17 cellular contexts compared by ENCODE assay signal in genomic region chr16:84458606-84459516, GRCh38. TPM values are rescaled to one million over a fixed set of nuclear protein-coding genes. Genes with fewer than 3 reads are reported as not detected.
DNase-seq lines count a peak whose midpoint lies in the region; ATAC-seq and TF ChIP-seq lines count a peak whose summit lies in the region.
"Had no signal": no experiment of that assay in that cellular context is flagged by ENCODE, and none has a peak within 500 bp of the region (broad histone marks: within the 10 kb centered on the region; RNA-seq: fewer than 3 reads in every experiment).

No MANE protein-coding gene starts in this region.

- no peak for TF ChIP-seq CTCF in H9 (conservative IDR thresholded peaks at IDR 0.05)
- TF ChIP-seq CTCF in HCT116 (IDR thresholded peaks at IDR 0.05 in 2 of 3, conservative IDR thresholded peaks at IDR 0.05 in 1 of 3; ENCODE audit: borderline replicate concordance in 1 of 3, insufficient read depth in 1 of 3, low read depth in 2 of 3, low read length in 2 of 3), result no peak
- TF ChIP-seq CTCF in lower lobe of right lung (IDR thresholded peaks at IDR 0.05), result no peak

- H3K27me3 ChIP-seq in H9 (ENCODE audit: insufficient read depth, low read length) (no peaks in the 10 kb centered on the region), HCT116 (ENCODE audit: insufficient read depth, low read length) (no peaks in the 10 kb centered on the region), lower lobe of right lung (ENCODE audit: low read depth) (no peaks in the 10 kb centered on the region)

- no peak overlapping the region for H3K18ac ChIP-seq in H9 (ENCODE audit: insufficient read length, low read depth, low read length)

- no peaks in the 10 kb centered on the region; a peak in 1 of 5 replicates for H3K9me3 Mint-ChIP-seq in H9

- no peak overlapping the region for H4K91ac ChIP-seq in H9 (ENCODE audit: insufficient read length, low read depth, low read length)

- no peak overlapping the region for H3K4ac ChIP-seq in H9 (ENCODE audit: low read depth, low read length)

- DNase-seq in H9 (peak; percentile 20), HCT116 (ENCODE audit: low read depth, low spot score) (no peak), lower lobe of right lung (peak; percentile 25), posterior vena cava (ENCODE audit: low spot score) (peak; percentile 62)
- DNase-seq: COR-L47, GF-D8, GOT3, NCI-H1048, NCI-H146, NCI-H2081, NCI-H748 treated with DMSO at 0.1 percent for 48 hours, PC-3 had no signal

- no peaks in the 10 kb centered on the region for H3K9me2 ChIP-seq in HCT116 (ENCODE audit: insufficient read depth)

- H2BK120ac ChIP-seq in H9 (ENCODE audit: low read depth, low read length, poor library complexity, severe bottlenecking), result no peak overlapping the region

- H3K14ac ChIP-seq in H9 (ENCODE audit: insufficient read depth, low read length), result no peak overlapping the region

- no peak overlapping the region for H3T11ph ChIP-seq in H9 (ENCODE audit: low read length)

- no TSS peak for BruUV-seq in HCT116 (replicated peaks; lab: Mats Ljungman, UMichigan)

- H3K27ac ChIP-seq in H9 (ENCODE audit: insufficient read length, low read depth, low read length) (no peak overlapping the region), HCT116 (ENCODE audit: low read depth, low read length) (no peak overlapping the region), lower lobe of right lung (no peak overlapping the region)
- H3K27ac ChIP-seq: KMS-11, RWPE1 had no signal

- H3K79me1 ChIP-seq in H9 (ENCODE audit: insufficient read depth, low read depth, low read length, poor library complexity, severe bottlenecking), result no peaks in the 10 kb centered on the region

- no peaks in the 10 kb centered on the region for H3K79me2 ChIP-seq in H9 (ENCODE audit: insufficient read depth, low read length)
- no peaks in the 10 kb centered on the region for H3K79me2 ChIP-seq in HCT116 (ENCODE audit: insufficient read depth, low read length)

- H3K23ac ChIP-seq in H9 (ENCODE audit: insufficient read length, low read depth, low read length), result no peak overlapping the region

- no peaks in the 10 kb centered on the region for H3K4me1 Mint-ChIP-seq in H9

- H3K27ac Mint-ChIP-seq in H9, result no peak overlapping the region

- RAD21 ChIA-PET in HCT116 (lab: Charles Lee; ENCODE audit: low non-redundant PET in 1 of 2, low total read pairs in 2 of 2, uncharacterized antibody in 2 of 2, unreplicated experiment in 2 of 2), result no interaction called here

- H4K20me1 ChIP-seq in H9 (ENCODE audit: control insufficient read depth, insufficient read depth, insufficient read length), result no peaks in the 10 kb centered on the region
- no peaks in the 10 kb centered on the region for H4K20me1 ChIP-seq in HCT116 (ENCODE audit: insufficient read depth)

- H3K4me3 ChIP-seq in HCT116 (replicated peaks in 1 of 2; ENCODE audit: low read depth in 1 of 2, low read length in 2 of 2) (no peak overlapping the region), lower lobe of right lung (no peak overlapping the region)

- no peak overlapping the region for H4K5ac ChIP-seq in H9 (ENCODE audit: insufficient read length, low read depth, low read length)

- no CpG with 5 or more reads among the region's 38 CpGs for WGBS in H9 (ENCODE audit: extremely low coverage, insufficient read length, low lambda C conversion rate)

- H3K9me3 ChIP-seq in H9 (ENCODE audit: control insufficient read depth, low read depth, low read length), result no peaks in the 10 kb centered on the region
- no peaks in the 10 kb centered on the region for H3K9me3 ChIP-seq in HCT116 (ENCODE audit: control insufficient read depth in 1 of 2, insufficient read depth in 1 of 2, low read depth in 1 of 2, low read length in 2 of 2)
- H3K9me3 ChIP-seq in lower lobe of right lung, result no peaks in the 10 kb centered on the region

- H2BK15ac ChIP-seq in H9 (ENCODE audit: low read depth, low read length), result no peak overlapping the region

- H3K4me1 ChIP-seq in H9 (ENCODE audit: insufficient read depth, low read length), result no peaks in the 10 kb centered on the region
- no peaks in the 10 kb centered on the region for H3K4me1 ChIP-seq in HCT116 (ENCODE audit: control insufficient read depth in 1 of 2, insufficient read depth in 2 of 2, low read length in 2 of 2)
- H3K4me1 ChIP-seq in lower lobe of right lung, result no peaks in the 10 kb centered on the region

- no peak overlapping the region for H2BK20ac ChIP-seq in H9 (ENCODE audit: low read depth, low read length, poor library complexity, severe bottlenecking)

- H2AFZ ChIP-seq in H9 (ENCODE audit: low read length) (no peak overlapping the region), HCT116 (ENCODE audit: low read depth, low read length, poor library complexity, severe bottlenecking) (no peak overlapping the region)

- H4K8ac ChIP-seq in H9 (replicated peaks; ENCODE audit: insufficient read length, low read depth, low read length), result no peak overlapping the region

- CTCF ChIA-PET in HCT116 (lab: Charles Lee), result no interaction called here

- H3K56ac ChIP-seq in H9 (ENCODE audit: insufficient read length, low read depth, low read length), result no peak overlapping the region

- intact Hi-C loops in HCT116 (cut with micrococcal nuclease), result no loop called here
- intact Hi-C loops in lower lobe of right lung (cut with DNase I), result no loop called here
- intact Hi-C loops in posterior vena cava (cut with DNase I), result no loop called here

- TF ChIP-seq POLR2A in HCT116 (IDR thresholded peaks at IDR 0.05; ENCODE audit: borderline replicate concordance, extremely low read depth, insufficient read depth, insufficient read length), result no peak

- H3K36me3 Mint-ChIP-seq in H9 (ENCODE audit: insufficient read depth in 1 of 3, low read depth in 3 of 3), result peaks cover 0 to 14% (median 5%) of the 10 kb centered on the region in 3 experiments; a peak in 4 of 7 replicates

- POLR2A ChIA-PET in HCT116 (lab: Charles Lee), result no interaction called here

- ATAC-seq in HCT116 (no peak), lower lobe of right lung (no peak), GM18520 (IDR thresholded peaks at IDR 0.05; ENCODE audit: unreplicated experiment) (no peak), HG03521 (IDR thresholded peaks at IDR 0.05; ENCODE audit: unreplicated experiment) (no peak), GM18517 (IDR thresholded peaks at IDR 0.05; ENCODE audit: unreplicated experiment) (no peak)
- ATAC-seq: PC-3 had no signal

- H3K4me2 ChIP-seq in H9 (ENCODE audit: insufficient read depth, insufficient read length, low read length) (no peak overlapping the region), HCT116 (ENCODE audit: low read length) (no peak overlapping the region)
- H3K4me2 ChIP-seq: KMS-11 had no signal

- H2BK5ac ChIP-seq in H9 (ENCODE audit: insufficient read length, low read length), result no peak overlapping the region

- H3K9ac ChIP-seq in H9 (ENCODE audit: extremely low read depth, insufficient read length, low read length) (no peak overlapping the region), HCT116 (ENCODE audit: low read length) (no peak overlapping the region)
- H3K9ac ChIP-seq: KMS-11 had no signal

- H3K23me2 ChIP-seq in H9 (ENCODE audit: insufficient read length, low read depth, low read length, poor library complexity, severe bottlenecking), result no peaks in the 10 kb centered on the region

- H3K27me3 Mint-ChIP-seq in H9 (ENCODE audit: low read depth), result no peaks in the 10 kb centered on the region

- H2BK12ac ChIP-seq in H9 (ENCODE audit: insufficient read length, low read depth, low read length), result no peak overlapping the region

- H3K4me3 Mint-ChIP-seq in H9, result no peak overlapping the region

- no peak for TF ChIP-seq RAD21 in HCT116 (IDR thresholded peaks at IDR 0.05; ENCODE audit: low read depth)

- H3K36me3 ChIP-seq in HCT116 (ENCODE audit: control insufficient read depth in 1 of 2, insufficient read depth in 2 of 2, low read length in 2 of 2) (peaks cover 0 to 4% of the 10 kb centered on the region in 2 experiments; a peak in 2 of 4 replicates), lower lobe of right lung (peaks cover 20% of the 10 kb centered on the region)

- no peak overlapping the region for H2AK5ac ChIP-seq in H9 (ENCODE audit: insufficient read length, low read length)

TF ChIP-seq in HCT116, 20 proteins besides CTCF, POLR2A, EP300 and RAD21:
- TF ChIP-seq EGR1 (IDR thresholded peaks at IDR 0.05; ENCODE audit: low read depth) (no peak), POLR2AphosphoS5 (IDR thresholded peaks at IDR 0.05; ENCODE audit: low read depth, low read length) (peak; percentile 12; the same call in 1 of the 2 replicates)

RNA-seq across cellular contexts. Expression of gene MEAK7, which starts 45.6 kb away (rescaled TPM):
- total RNA-seq in H9 (2021) (17.9 and 21.5 TPM in 2 replicates), HCT116 (2021; ENCODE audit: unreplicated experiment) (32.2 TPM), lower lobe of right lung (13.0 TPM), posterior vena cava (10 to 100 TPM; 14.0 to 16.7 TPM)
- polyA plus RNA-seq in HCT116 (2012), result 21.3 and 23.4 TPM in 2 replicates
